29 cellular contexts compared by ENCODE assay signal in genomic region chr6:38833320-38833719, GRCh38.
"Had no signal": no experiment of that assay in that cellular context is flagged by ENCODE, and none has a peak within 500 bp of the region (broad histone marks: within the 10 kb centered on the region; RNA-seq: fewer than 3 reads in every experiment).

No MANE protein-coding gene starts in this region.

- H3K9me3 ChIP-seq: ovary, psoas muscle, sigmoid colon, stomach, thoracic aorta, thyroid gland, upper lobe of left lung, vagina had no signal

- H3K27ac ChIP-seq: neural progenitor cell, ovary, parathyroid adenoma, psoas muscle, sigmoid colon, stomach, thoracic aorta, thyroid gland, tibial nerve, upper lobe of left lung, vagina had no signal

- H3K27ac Mint-ChIP-seq: naive thymus-derived CD4-positive, alpha-beta T cell; natural killer cell; nephron; neural progenitor cell; progenitor cell of endocrine pancreas; stimulated activated effector memory CD8-positive, alpha-beta T cell treated with anti-CD3 and anti-CD28 coated beads, Interleukin-12 subunit alpha, Interleukin-12 subunit beta, amount 100 ng/mL, for 72 hours; stimulated activated naive B cell treated with anti-CD40 and anti-IgM and Interleukin-4, amounts not matched to agents 10 μg/mL and 1 μg/mL and 100 μg/mL, for 72 hours; stimulated activated naive CD8-positive, alpha-beta T cell treated with anti-CD3 and anti-CD28 coated beads, Interleukin-15, Interleukin-2, amounts not matched to agents 100 ng/mL and 50 ng/mL, for 24 hours had no signal

- H3K27me3 ChIP-seq: neural progenitor cell, ovary, sigmoid colon, stomach, thyroid gland, tibial nerve, upper lobe of left lung, vagina had no signal

- H3K9ac ChIP-seq: neural progenitor cell, parathyroid adenoma had no signal

- FAIRE-seq: small intestine, urothelium cell line had no signal

- ATAC-seq: naive thymus-derived CD4-positive, alpha-beta T cell; natural killer cell; psoas muscle; right cardiac atrium; stimulated activated effector memory CD8-positive, alpha-beta T cell treated with anti-CD3 and anti-CD28 coated beads, Interleukin-12 subunit alpha, Interleukin-12 subunit beta, amount 100 ng/mL, for 72 hours; stimulated activated naive B cell treated with anti-CD40 and anti-IgM and Interleukin-4, amounts not matched to agents 10 μg/mL and 1 μg/mL and 100 μg/mL, for 72 hours had no signal

- H3K4me1 Mint-ChIP-seq: naive thymus-derived CD4-positive, alpha-beta T cell; natural killer cell; nephron; neural progenitor cell; stimulated activated effector memory CD8-positive, alpha-beta T cell treated with anti-CD3 and anti-CD28 coated beads, Interleukin-12 subunit alpha, Interleukin-12 subunit beta, amount 100 ng/mL, for 72 hours; stimulated activated naive B cell treated with anti-CD40 and anti-IgM and Interleukin-4, amounts not matched to agents 10 μg/mL and 1 μg/mL and 100 μg/mL, for 72 hours had no signal

- H3K36me3 Mint-ChIP-seq: natural killer cell; neural progenitor cell; stimulated activated effector memory CD8-positive, alpha-beta T cell treated with anti-CD3 and anti-CD28 coated beads, Interleukin-12 subunit alpha, Interleukin-12 subunit beta, amount 100 ng/mL, for 72 hours; stimulated activated naive B cell treated with anti-CD40 and anti-IgM and Interleukin-4, amounts not matched to agents 10 μg/mL and 1 μg/mL and 100 μg/mL, for 72 hours had no signal

- H3K79me2 ChIP-seq: parathyroid adenoma had no signal

- H2AFZ ChIP-seq: neural progenitor cell, parathyroid adenoma had no signal

- H3K4me1 ChIP-seq: parathyroid adenoma, psoas muscle, sigmoid colon, stomach, thyroid gland, tibial nerve, upper lobe of left lung, vagina had no signal

- DNase-seq: naive thymus-derived CD4-positive, alpha-beta T cell; natural killer cell; occipital lobe; ovary; posterior cingulate gyrus; psoas muscle; right cardiac atrium; sigmoid colon; small intestine; stimulated activated CD4-positive, alpha-beta T cell treated with anti-CD3 and anti-CD28 coated beads, Interleukin-15, amount 100 ng/mL, for 24 hours; stimulated activated CD4-positive, alpha-beta T cell treated with anti-CD3 and anti-CD28 coated beads, Interleukin-2, amount 100 ng/mL, for 24 hours; stimulated activated CD4-positive, alpha-beta T cell treated with anti-CD3 and anti-CD28 coated beads, Interleukin-2, amount 100 ng/mL, for 48 hours; stimulated activated CD4-positive, alpha-beta T cell treated with anti-CD3 and anti-CD28 coated beads, Interleukin-4, amount 100 ng/mL, for 24 hours; stimulated activated naive B cell treated with anti-CD40 and anti-IgM and Interleukin-4, amounts not matched to agents 10 μg/mL and 1 μg/mL and 100 μg/mL, for 72 hours; stimulated activated naive CD4-positive, alpha-beta T cell treated with Interleukin-2 at 50 U/mL for 16 hours; stomach; thyroid gland; trophoblast cell; upper lobe of left lung had no signal

- H3K4me3 Mint-ChIP-seq: naive thymus-derived CD4-positive, alpha-beta T cell; natural killer cell; nephron; neural progenitor cell; stimulated activated effector memory CD8-positive, alpha-beta T cell treated with anti-CD3 and anti-CD28 coated beads, Interleukin-12 subunit alpha, Interleukin-12 subunit beta, amount 100 ng/mL, for 72 hours; stimulated activated naive B cell treated with anti-CD40 and anti-IgM and Interleukin-4, amounts not matched to agents 10 μg/mL and 1 μg/mL and 100 μg/mL, for 72 hours; stimulated activated naive CD8-positive, alpha-beta T cell treated with anti-CD3 and anti-CD28 coated beads, Interleukin-15, Interleukin-2, amounts not matched to agents 100 ng/mL and 50 ng/mL, for 24 hours had no signal

- H3K36me3 ChIP-seq: neural progenitor cell, ovary, sigmoid colon, stomach, thoracic aorta, thyroid gland, tibial nerve, upper lobe of left lung, vagina had no signal

- H3K4me3 ChIP-seq: neural progenitor cell, ovary, psoas muscle, sigmoid colon, stomach, thoracic aorta, thyroid gland, tibial nerve, upper lobe of left lung, vagina had no signal

- H3K4me2 ChIP-seq: neural progenitor cell had no signal

- H3K9me3 Mint-ChIP-seq: natural killer cell, neural progenitor cell had no signal
